Comparison of ENCODE assay signal across 15 cellular contexts in genomic region chr7:590731-591551, GRCh38.
DNase-seq lines count a peak whose midpoint lies in the region; ATAC-seq and TF ChIP-seq lines count a peak whose summit lies in the region.
"Had no signal": no experiment of that assay in that cellular context is flagged by ENCODE, and none has a peak within 500 bp of the region (broad histone marks: within the 10 kb centered on the region; RNA-seq: fewer than 3 reads in every experiment).

No MANE protein-coding gene starts in this region.

- peaks cover 12% of the 10 kb centered on the region for H3K36me3 Mint-ChIP-seq in natural killer cell treated with Interleukin-12 subunit alpha and Interleukin-12 subunit beta and Interleukin-15 and Interleukin-18, amount 100 ng/mL, for 72 hours
- no peaks in the 10 kb centered on the region for H3K36me3 Mint-ChIP-seq in natural killer cell
- peaks cover 45% of the 10 kb centered on the region for H3K36me3 Mint-ChIP-seq in stimulated activated effector memory CD8-positive, alpha-beta T cell treated with anti-CD3 and anti-CD28 coated beads, Interleukin-12 subunit alpha, Interleukin-12 subunit beta, amount 100 ng/mL, for 72 hours

- no peak overlapping the region for H3K9ac ChIP-seq in neuronal stem cell (ENCODE audit: low read depth, low read length, poor library complexity)

- TF ChIP-seq CTCF in natural killer cell (IDR thresholded peaks at IDR 0.05), result no peak
- no peak for TF ChIP-seq CTCF in epithelial cell of esophagus (IDR thresholded peaks at IDR 0.05; ENCODE audit: insufficient read depth, low read depth, low read length, missing control alignments)

- H2BK15ac ChIP-seq in neuronal stem cell (ENCODE audit: low read length), result no peak overlapping the region

- no peak overlapping the region for H4K91ac ChIP-seq in neuronal stem cell (ENCODE audit: low read depth, low read length, poor library complexity)

- no peak overlapping the region for H3K27ac ChIP-seq in neuronal stem cell (replicated peaks; ENCODE audit: low read length)
- H3K27ac ChIP-seq: PC-9, WERI-Rb-1 had no signal

- H3K4me1 Mint-ChIP-seq in natural killer cell treated with Interleukin-12 subunit alpha and Interleukin-12 subunit beta and Interleukin-15 and Interleukin-18, amount 100 ng/mL, for 72 hours (ENCODE audit: low read depth in 2 of 2), result peaks cover 22 to 30% of the 10 kb centered on the region in 2 donors
- H3K4me1 Mint-ChIP-seq in natural killer cell, result peaks cover 13 to 44% of the 10 kb centered on the region in 2 donors
- peaks cover 49% of the 10 kb centered on the region for H3K4me1 Mint-ChIP-seq in stimulated activated effector memory CD8-positive, alpha-beta T cell treated with anti-CD3 and anti-CD28 coated beads, Interleukin-12 subunit alpha, Interleukin-12 subunit beta, amount 100 ng/mL, for 72 hours
- H3K4me1 Mint-ChIP-seq: endodermal cell had no signal

- peaks cover 2% of the 10 kb centered on the region for H3K79me1 ChIP-seq in neuronal stem cell (ENCODE audit: low read depth, low read length)

- ATAC-seq in natural killer cell treated with Interleukin-12 subunit alpha and Interleukin-12 subunit beta and Interleukin-15 and Interleukin-18, amount 100 ng/mL, for 72 hours, result no peak
- ATAC-seq in natural killer cell (no peak), GM21825 (IDR thresholded peaks at IDR 0.05; ENCODE audit: unreplicated experiment) (no peak), HG03571 (IDR thresholded peaks at IDR 0.05; ENCODE audit: unreplicated experiment) (no peak)
- ATAC-seq in stimulated activated effector memory CD8-positive, alpha-beta T cell treated with anti-CD3 and anti-CD28 coated beads, Interleukin-12 subunit alpha, Interleukin-12 subunit beta, amount 100 ng/mL, for 72 hours, result no peak

- H3K4ac ChIP-seq in neuronal stem cell (ENCODE audit: low read length), result no peak overlapping the region

- peaks cover 0 to 9% of the 10 kb centered on the region in 2 donors for H3K36me3 ChIP-seq in neuronal stem cell (replicated peaks in 1 of 2; ENCODE audit: control insufficient read depth in 2 of 2, insufficient read depth in 2 of 2, low read length in 2 of 2)

- peak; percentile 8 for DNase-seq in natural killer cell treated with Interleukin-12 subunit alpha and Interleukin-12 subunit beta and Interleukin-15 and Interleukin-18, amount 100 ng/mL, for 72 hours (ENCODE audit: low spot score)
- DNase-seq in natural killer cell (no peak), epithelial cell of esophagus (ENCODE audit: low read depth) (peak; percentile 14), neuronal stem cell (ENCODE audit: low spot score) (no peak), NCI-H446 treated with DMSO at 0.1 percent for 48 hours (lab: John Stamatoyannopoulos, UW) (no peak)
- no peak for DNase-seq in stimulated activated effector memory CD8-positive, alpha-beta T cell treated with anti-CD3 and anti-CD28 coated beads, Interleukin-12 subunit alpha, Interleukin-12 subunit beta, amount 100 ng/mL, for 72 hours (ENCODE audit: low spot score in 2 of 2)
- DNase-seq: activated gamma-delta T cell; endodermal cell; NCI-H1417; NCI-H510A; PC-9; stimulated activated CD4-positive, alpha-beta T cell treated with anti-CD3 and anti-CD28 coated beads, Interleukin-4, amount 100 ng/mL, for 4 hours; WERI-Rb-1 had no signal

- peaks cover 4 to 7% of the 10 kb centered on the region in 2 donors for H3K9me3 ChIP-seq in neuronal stem cell (replicated peaks in 1 of 2; ENCODE audit: control insufficient read depth in 2 of 2, insufficient read depth in 1 of 2, low read depth in 1 of 2, low read length in 2 of 2)

- no peaks in the 10 kb centered on the region for H3K27me3 ChIP-seq in neuronal stem cell (ENCODE audit: control insufficient read depth in 3 of 3, insufficient read depth in 3 of 3, low read depth in 1 of 3, low read length in 3 of 3)

- H3K14ac ChIP-seq in neuronal stem cell (ENCODE audit: low read length), result peak overlapping the region; percentile 56

- peaks cover 0 to 7% of the 10 kb centered on the region in 2 donors for H3K27me3 Mint-ChIP-seq in natural killer cell treated with Interleukin-12 subunit alpha and Interleukin-12 subunit beta and Interleukin-15 and Interleukin-18, amount 100 ng/mL, for 72 hours
- peaks cover 7 to 13% of the 10 kb centered on the region in 2 donors for H3K27me3 Mint-ChIP-seq in natural killer cell (ENCODE audit: low read depth in 2 of 2)

- H3K9me3 Mint-ChIP-seq in natural killer cell treated with Interleukin-12 subunit alpha and Interleukin-12 subunit beta and Interleukin-15 and Interleukin-18, amount 100 ng/mL, for 72 hours, result peaks cover 9% of the 10 kb centered on the region
- H3K9me3 Mint-ChIP-seq in natural killer cell, result peaks cover 7 to 8% of the 10 kb centered on the region in 2 donors
- peaks cover 9% of the 10 kb centered on the region for H3K9me3 Mint-ChIP-seq in stimulated activated effector memory CD8-positive, alpha-beta T cell treated with anti-CD3 and anti-CD28 coated beads, Interleukin-12 subunit alpha, Interleukin-12 subunit beta, amount 100 ng/mL, for 72 hours

- H3K4me3 ChIP-seq in epithelial cell of esophagus (ENCODE audit: low read length), result no peak overlapping the region
- H3K4me3 ChIP-seq in neuronal stem cell (ENCODE audit: low read length in 2 of 2), result no peak overlapping the region
- H3K4me3 ChIP-seq: PC-9 had no signal

- intact Hi-C loops in natural killer cell (cut with micrococcal nuclease), result no loop called here

- H3K23ac ChIP-seq in neuronal stem cell (ENCODE audit: low read depth, low read length, poor library complexity), result no peak overlapping the region

- peak overlapping the region; percentile 46 for H3K18ac ChIP-seq in neuronal stem cell (ENCODE audit: low read length)

- no peak overlapping the region for H2BK5ac ChIP-seq in neuronal stem cell (ENCODE audit: low read length)

- peak overlapping the region in 1 of 2 donors; percentile 53 for H3K27ac Mint-ChIP-seq in natural killer cell treated with Interleukin-12 subunit alpha and Interleukin-12 subunit beta and Interleukin-15 and Interleukin-18, amount 100 ng/mL, for 72 hours
- no peak overlapping the region for H3K27ac Mint-ChIP-seq in natural killer cell
- no peak overlapping the region for H3K27ac Mint-ChIP-seq in stimulated activated effector memory CD8-positive, alpha-beta T cell treated with anti-CD3 and anti-CD28 coated beads, Interleukin-12 subunit alpha, Interleukin-12 subunit beta, amount 100 ng/mL, for 72 hours
- H3K27ac Mint-ChIP-seq: endodermal cell had no signal

- no peak overlapping the region for H2BK12ac ChIP-seq in neuronal stem cell (ENCODE audit: low read length)

- H3K4me3 Mint-ChIP-seq in natural killer cell treated with Interleukin-12 subunit alpha and Interleukin-12 subunit beta and Interleukin-15 and Interleukin-18, amount 100 ng/mL, for 72 hours, result no peak overlapping the region
- no peak overlapping the region for H3K4me3 Mint-ChIP-seq in natural killer cell
- H3K4me3 Mint-ChIP-seq in stimulated activated effector memory CD8-positive, alpha-beta T cell treated with anti-CD3 and anti-CD28 coated beads, Interleukin-12 subunit alpha, Interleukin-12 subunit beta, amount 100 ng/mL, for 72 hours, result no peak overlapping the region
- H3K4me3 Mint-ChIP-seq: endodermal cell had no signal

- no peak overlapping the region for H2AFZ ChIP-seq in neuronal stem cell (ENCODE audit: low read length)
- H2AFZ ChIP-seq: PC-9 had no signal

- H2BK120ac ChIP-seq in neuronal stem cell (ENCODE audit: low read depth, low read length), result no peak overlapping the region

- H4K8ac ChIP-seq in neuronal stem cell (ENCODE audit: low read depth, low read length), result no peak overlapping the region

- H2AK5ac ChIP-seq in neuronal stem cell (ENCODE audit: low read depth, low read length), result no peak overlapping the region

- no CpG with 5 or more reads among the region's 45 CpGs for WGBS in neuronal stem cell (ENCODE audit: extremely low coverage in 2 of 2, insufficient read length in 2 of 2, insufficient replicate concordance in 1 of 2), 2 donors

- no peak overlapping the region for H3K4me2 ChIP-seq in neuronal stem cell (ENCODE audit: insufficient read depth, low read length, poor library complexity, severe bottlenecking)
- H3K4me2 ChIP-seq: PC-9 had no signal

- no peaks in the 10 kb centered on the region for H3K4me1 ChIP-seq in neuronal stem cell (ENCODE audit: control insufficient read depth in 2 of 2, insufficient read depth in 1 of 2, low read depth in 1 of 2, low read length in 2 of 2)

Comparison
In these comparisons a context has a peak if more than half of its experiments do, and no peak if none do; other contexts are left out.
1. DNase-seq: peak in natural killer cell treated with Interleukin-12 subunit alpha and Interleukin-12 subunit beta and Interleukin-15 and Interleukin-18, amount 100 ng/mL, for 72 hours (single experiment) and epithelial cell of esophagus (single experiment); none in natural killer cell (single experiment), neuronal stem cell (single experiment), NCI-H446 treated with DMSO at 0.1 percent for 48 hours (single experiment) and stimulated activated effector memory CD8-positive, alpha-beta T cell treated with anti-CD3 and anti-CD28 coated beads, Interleukin-12 subunit alpha, Interleukin-12 subunit beta, amount 100 ng/mL, for 72 hours (0 of 2).